ENCODE assay signal across 9 cellular contexts in genomic region chr2:10079192-10079930, GRCh38. TPM values are rescaled to one million over a fixed set of nuclear protein-coding genes. Genes with fewer than 3 reads are reported as not detected.
DNase-seq lines count a peak whose midpoint lies in the region; ATAC-seq, FAIRE-seq and TF ChIP-seq lines count a peak whose summit lies in the region.
"Had no signal": no experiment of that assay in that cellular context is flagged by ENCODE, and none has a peak within 500 bp of the region (broad histone marks: within the 10 kb centered on the region; RNA-seq: fewer than 3 reads in every experiment).

No MANE protein-coding gene starts in this region.

- H3K9me3 ChIP-seq in suprapubic skin, result no peaks in the 10 kb centered on the region

- peak; percentile 37 for DNase-seq in DMS53 (lab: John Stamatoyannopoulos, UW)
- DNase-seq in DMS53 treated with DMSO at 0.1 percent for 48 hours (lab: John Stamatoyannopoulos, UW; ENCODE audit: unreplicated experiment), result no peak
- peak; percentile 30 for DNase-seq in RWPE1 (ENCODE audit: low spot score)
- DNase-seq in dorsolateral prefrontal cortex, result peak in 5 of 10 donors; percentile 42 to 60 (median 52)
- no peak for DNase-seq in lower leg skin (ENCODE audit: low spot score in 2 of 2)
- no peak for DNase-seq in suprapubic skin (ENCODE audit: low spot score in 2 of 2)
- no peak for DNase-seq in RCC 7860 (ENCODE audit: low spot score)

- POLR2A ChIA-PET in RWPE1 (lab: Yijun Ruan, JAX; ENCODE audit: low non-redundant PET), result no interaction called here

- H3K36me3 ChIP-seq in suprapubic skin, result no peaks in the 10 kb centered on the region

- CTCF ChIA-PET in RWPE1 (lab: Yijun Ruan, JAX), result interaction anchor here (0.6 to 2.4 kb wide), 4 partner anchors 13 to 795 kb away, joined by 3 to 13 read pairs (median 3); no protein-coding TSS in a partner anchor

- ATAC-seq in HG02623 (IDR thresholded peaks at IDR 0.05; ENCODE audit: unreplicated experiment), result peak; percentile 19

- peaks cover 23% of the 10 kb centered on the region for H3K4me1 ChIP-seq in suprapubic skin

- peaks cover 0 to 85% (median 6%) of the 10 kb centered on the region in 45 donors for H3K27me3 ChIP-seq in dorsolateral prefrontal cortex
- peaks cover 67% of the 10 kb centered on the region for H3K27me3 ChIP-seq in suprapubic skin

- H3K27ac ChIP-seq in RWPE1 (peak overlapping the region; percentile 53), dorsolateral prefrontal cortex (peak overlapping the region in 58 of 59 donors; percentile 7 to 95 (median 88)), suprapubic skin (peak overlapping the region; percentile 62)

- WGBS in lower leg skin, 2 donors, result 1 to 4% methylated on average over 30 to 42 of the region's 67 CpGs
- WGBS in suprapubic skin, result 1% methylated on average over 61 of the region's 67 CpGs

- intact Hi-C loops in dorsolateral prefrontal cortex (cut with DNase I), result loop anchor here in 1 of 2 donors (10.0 kb wide), 1 partner anchor 585 kb away; no protein-coding TSS in a partner anchor
- intact Hi-C loops in lower leg skin (cut with DNase I; ENCODE audit: low total_unique reads), result loop anchor here (10.0 kb wide), 1 partner anchor 585 kb away; no protein-coding TSS in a partner anchor

- no peak for TF ChIP-seq CTCF in RWPE1 (conservative IDR thresholded peaks at IDR 0.05; ENCODE audit: low read depth)
- peak in 1 of 56 donors; percentile 8 for TF ChIP-seq CTCF in dorsolateral prefrontal cortex (IDR thresholded peaks at IDR 0.05 in 54 of 56, conservative IDR thresholded peaks at IDR 0.05 in 2 of 56; ENCODE audit: low read depth in 1 of 56, partially characterized antibody in 56 of 56)
- no peak for TF ChIP-seq CTCF in lower leg skin (IDR thresholded peaks at IDR 0.05)
- no peak for TF ChIP-seq CTCF in suprapubic skin (IDR thresholded peaks at IDR 0.05)

- TF ChIP-seq POLR2A in lower leg skin (IDR thresholded peaks at IDR 0.05), result no peak
- no peak for TF ChIP-seq POLR2A in suprapubic skin (IDR thresholded peaks at IDR 0.05)

- no peak for TF ChIP-seq EP300 in suprapubic skin (IDR thresholded peaks at IDR 0.05)

- H3K4me3 ChIP-seq in dorsolateral prefrontal cortex (peak overlapping the region; percentile 31 to 71 (median 54)), lower leg skin (ENCODE audit: low read depth, poor library complexity, severe bottlenecking) (peak overlapping the region; percentile 8), suprapubic skin (peak overlapping the region; percentile 68)

- no peak for FAIRE-seq in RCC 7860 (lab: Jason Lieb, UNC)
- FAIRE-seq: A204.1 had no signal

RNA-seq across cellular contexts. Expression of gene CYS1, which starts 0.8 kb away (rescaled TPM):
- 10 to 100 TPM in 10 of 120 experiments, 1 to 10 TPM in 110; 2.5 to 12.0 (median 6.1) TPM for total RNA-seq in dorsolateral prefrontal cortex
- under 1 TPM in 3 of 4 donors, not detected in 1; 0.25 to 0.98 (median 0.62) TPM for total RNA-seq in lower leg skin
- 1 to 10 TPM in 1 of 4 donors, under 1 TPM in 1, not detected in 2; 0.32 to 1.8 TPM for total RNA-seq in suprapubic skin

RNA-seq across cellular contexts. Expression of gene KLF11, which starts 36.0 kb away (rescaled TPM):
- 10 to 100 TPM in 18 of 120 experiments, 1 to 10 TPM in 102; 3.6 to 15.6 (median 7.4) TPM for total RNA-seq in dorsolateral prefrontal cortex
- 10 to 100 TPM; 42.5 to 86.1 (median 61.2) TPM for total RNA-seq in lower leg skin
- total RNA-seq in suprapubic skin, result 10 to 100 TPM; 48.6 to 81.6 (median 58.8) TPM

RNA-seq across cellular contexts. Expression of gene RRM2, which starts 43.2 kb away (rescaled TPM):
- 1 to 10 TPM in 19 of 120 experiments, under 1 TPM in 26, not detected in 75; 0.11 to 3.3 (median 0.83) TPM for total RNA-seq in dorsolateral prefrontal cortex
- total RNA-seq in lower leg skin, result 1 to 10 TPM in 3 of 4 donors, under 1 TPM in 1; 0.99 to 9.5 (median 1.8) TPM
- total RNA-seq in suprapubic skin, result 1 to 10 TPM; 1.1 to 6.0 (median 2.4) TPM

Comparison
In these comparisons a context has a peak if more than half of its experiments do, and no peak if none do; other contexts are left out.
1. DNase-seq: peak in DMS53 (single experiment) and RWPE1 (single experiment); none in DMS53 treated with DMSO at 0.1 percent for 48 hours (single experiment), lower leg skin (0 of 2), suprapubic skin (0 of 2) and RCC 7860 (single experiment).
2. H3K4me3 ChIP-seq: peak in every context shown above with its lines; median percentile 68 in suprapubic skin; 54 in dorsolateral prefrontal cortex; 8 in lower leg skin.
3. Peak in every context shown above with its lines, with median percentiles within 50 percentile points of each other: H3K27ac ChIP-seq.